ENCODE assay signal across 10 cellular contexts in the genomic region with DNA sequence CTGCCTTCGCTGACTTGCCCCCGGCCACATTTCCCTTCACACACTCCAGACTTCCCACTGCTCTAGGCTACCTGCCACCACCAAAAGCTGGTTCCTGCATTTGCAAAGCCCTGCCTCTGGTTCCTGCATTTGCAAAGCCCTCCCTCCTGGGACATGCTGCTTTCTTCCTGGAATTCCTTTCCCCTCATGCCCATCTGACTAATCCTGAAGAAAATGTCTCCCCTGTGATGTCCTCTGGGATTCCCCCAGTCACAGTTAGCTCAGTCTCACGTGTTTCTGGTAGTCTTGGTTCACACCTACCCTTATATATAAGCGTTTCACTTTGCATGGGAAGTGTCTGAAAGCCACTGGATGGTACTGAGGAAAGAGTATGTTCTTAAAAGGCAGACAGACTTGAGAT.
DNase-seq lines count a peak whose midpoint lies in the region; ATAC-seq and TF ChIP-seq lines count a peak whose summit lies in the region.
"Had no signal": no experiment of that assay in that cellular context is flagged by ENCODE, and none has a peak within 500 bp of the region (broad histone marks: within the 10 kb centered on the region; RNA-seq: fewer than 3 reads in every experiment).

No MANE protein-coding gene starts in this region.

- H3K4me3 Mint-ChIP-seq in H9 = peak overlapping the region in 1 of 2 experiments; percentile 15; a peak in 1 of 5 replicates
- H3K4me3 Mint-ChIP-seq in WTC11 = no peak overlapping the region; the same call in 1 of the 2 replicates
- H3K4me3 Mint-ChIP-seq: activated B cell treated with CpG ODN at 0.5 μM for 24 hours; activated naive CD4-positive, alpha-beta T cell treated with anti-CD3 and anti-CD28 coated beads, Interleukin-2, amount 10 ng/mL, durations not matched to agents 7 days and 5 days had no signal

- H3K23ac ChIP-seq in H9 (ENCODE audit: insufficient read length, low read depth, low read length) = no peak overlapping the region

- TF ChIP-seq CTCF in H9 (conservative IDR thresholded peaks at IDR 0.05) = no peak
- TF ChIP-seq CTCF in WTC11 (IDR thresholded peaks at IDR 0.05) = no peak
- TF ChIP-seq CTCF in foreskin fibroblast (IDR thresholded peaks at IDR 0.05; ENCODE audit: low read depth, low read length) = no peak
- TF ChIP-seq CTCF in esophagus squamous epithelium (IDR thresholded peaks at IDR 0.05) = no peak

- H3K27ac ChIP-seq in H9 (ENCODE audit: insufficient read length, low read depth, low read length) (peak overlapping the region; percentile 19), esophagus squamous epithelium (no peak overlapping the region)

- H3K27me3 Mint-ChIP-seq in H9 (ENCODE audit: low read depth) (no peaks in the 10 kb centered on the region), WTC11 (ENCODE audit: low read depth) (no peaks in the 10 kb centered on the region)

- no peak overlapping the region for H3K9ac ChIP-seq in H9 (ENCODE audit: extremely low read depth, insufficient read length, low read length)

- H3K4me3 ChIP-seq in foreskin fibroblast (ENCODE audit: low read depth in 1 of 2, low read length in 2 of 2) = no peak overlapping the region
- H3K4me3 ChIP-seq in skeletal muscle cell (ENCODE audit: low read depth, low read length) = no peak overlapping the region
- no peak overlapping the region for H3K4me3 ChIP-seq in esophagus squamous epithelium

- H4K8ac ChIP-seq in H9 (replicated peaks; ENCODE audit: insufficient read length, low read depth, low read length) = no peak overlapping the region

- H3K14ac ChIP-seq in H9 (ENCODE audit: insufficient read depth, low read length) = no peak overlapping the region

- H3K4me1 Mint-ChIP-seq in H9 (peaks cover 51 to 54% of the 10 kb centered on the region in 2 experiments), WTC11 (peaks cover 57% of the 10 kb centered on the region)

- H3K79me1 ChIP-seq in H9 (ENCODE audit: insufficient read depth, low read depth, low read length, poor library complexity, severe bottlenecking) = no peaks in the 10 kb centered on the region

- H3K4me1 ChIP-seq in H9 (ENCODE audit: insufficient read depth, low read length) (peaks cover 21% of the 10 kb centered on the region), esophagus squamous epithelium (peaks cover 0 to 37% (median 3%) of the 10 kb centered on the region in 3 donors)

- H3K18ac ChIP-seq in H9 (ENCODE audit: insufficient read length, low read depth, low read length) = no peak overlapping the region

- no peak overlapping the region for H4K91ac ChIP-seq in H9 (ENCODE audit: insufficient read length, low read depth, low read length)

- H3K9me3 Mint-ChIP-seq in H9 = no peaks in the 10 kb centered on the region; a peak in 1 of 5 replicates
- no peaks in the 10 kb centered on the region for H3K9me3 Mint-ChIP-seq in WTC11
- H3K9me3 Mint-ChIP-seq: activated B cell treated with CpG ODN at 0.5 μM for 24 hours; activated naive CD4-positive, alpha-beta T cell treated with anti-CD3 and anti-CD28 coated beads, Interleukin-2, amount 10 ng/mL, durations not matched to agents 7 days and 5 days had no signal

- H3K9me3 ChIP-seq in H9 (ENCODE audit: control insufficient read depth, low read depth, low read length) (no peaks in the 10 kb centered on the region), esophagus squamous epithelium (no peaks in the 10 kb centered on the region)

- peak overlapping the region; percentile 91 to 95 (median 93) for H3K27ac Mint-ChIP-seq in H9
- peak overlapping the region; percentile 96 for H3K27ac Mint-ChIP-seq in WTC11
- H3K27ac Mint-ChIP-seq: activated B cell treated with CpG ODN at 0.5 μM for 24 hours; activated naive CD4-positive, alpha-beta T cell treated with anti-CD3 and anti-CD28 coated beads, Interleukin-2, amount 10 ng/mL, durations not matched to agents 7 days and 5 days had no signal

- H2AFZ ChIP-seq in H9 (ENCODE audit: low read length) = no peak overlapping the region

- no peak for TF ChIP-seq POLR2A in esophagus squamous epithelium (IDR thresholded peaks at IDR 0.05)

- H2AK5ac ChIP-seq in H9 (ENCODE audit: insufficient read length, low read length) = no peak overlapping the region

- H3K27me3 ChIP-seq in H9 (ENCODE audit: insufficient read depth, low read length) (no peaks in the 10 kb centered on the region), esophagus squamous epithelium (no peaks in the 10 kb centered on the region)

- no peak overlapping the region for H2BK5ac ChIP-seq in H9 (ENCODE audit: insufficient read length, low read length)

- H2BK120ac ChIP-seq in H9 (ENCODE audit: low read depth, low read length, poor library complexity, severe bottlenecking) = no peak overlapping the region

- POLR2A ChIA-PET in WTC11 (lab: Charles Lee) = interaction anchor here (1.1 to 1.6 kb wide), 4 partner anchors 47 to 74 kb away, joined by 3 to 4 read pairs (median 4); no protein-coding TSS in a partner anchor

- peaks cover 0 to 26% (median 0%) of the 10 kb centered on the region in 3 donors for H3K36me3 ChIP-seq in esophagus squamous epithelium

- H3K56ac ChIP-seq in H9 (ENCODE audit: insufficient read length, low read depth, low read length) = no peak overlapping the region

- CTCF ChIA-PET in WTC11 (lab: Charles Lee) = interaction anchor here (0.8 to 3.3 kb wide), 40 partner anchors 10 to 396 kb away, joined by 3 to 38 read pairs (median 5); no protein-coding TSS in a partner anchor

- DNase-seq in H9 (peak; percentile 92), WTC11 (ENCODE audit: low spot score) (peak; percentile 70), foreskin fibroblast (peak; percentile 35 to 61), skeletal muscle cell (ENCODE audit: low read depth) (peak; percentile 64), SKM-1 treated with dmso at 0.1 percent for 144 hours (lab: John Stamatoyannopoulos, UW; ENCODE audit: unreplicated experiment) (no peak), esophagus squamous epithelium (lab: John Stamatoyannopoulos, UW) (no peak)
- no peak for DNase-seq in activated CD4-positive, alpha-beta T cell treated with anti-CD3 and anti-CD28 coated beads, Interleukin-2, amount 50 U/mL, for 48 hours
- no peak for DNase-seq in activated T-cell treated with anti-CD3 and anti-CD28 coated beads, Interleukin-2, amount 50 U/mL, for 1 hour
- DNase-seq: activated B cell treated with CpG ODN at 0.5 μM for 24 hours; activated naive CD4-positive, alpha-beta T cell treated with anti-CD3 and anti-CD28 coated beads, Interleukin-2, amount 10 ng/mL, durations not matched to agents 7 days and 5 days had no signal

- peaks cover 19 to 26% (median 23%) of the 10 kb centered on the region in 3 experiments for H3K36me3 Mint-ChIP-seq in H9 (ENCODE audit: insufficient read depth in 1 of 3, low read depth in 3 of 3)
- peaks cover 16% of the 10 kb centered on the region for H3K36me3 Mint-ChIP-seq in WTC11
- H3K36me3 Mint-ChIP-seq: activated naive CD4-positive, alpha-beta T cell treated with anti-CD3 and anti-CD28 coated beads, Interleukin-2, amount 10 ng/mL, durations not matched to agents 7 days and 5 days had no signal

- no peak overlapping the region for H4K5ac ChIP-seq in H9 (ENCODE audit: insufficient read length, low read depth, low read length)

- intact Hi-C loops in esophagus squamous epithelium (cut with DNase I) = loop anchor here (10.0 kb wide), 1 partner anchor 401 kb away; no protein-coding TSS in a partner anchor

- H3K23me2 ChIP-seq in H9 (ENCODE audit: insufficient read length, low read depth, low read length, poor library complexity, severe bottlenecking) = no peaks in the 10 kb centered on the region

- no peak overlapping the region for H3T11ph ChIP-seq in H9 (ENCODE audit: low read length)

- H4K20me1 ChIP-seq in H9 (ENCODE audit: control insufficient read depth, insufficient read depth, insufficient read length) = no peaks in the 10 kb centered on the region

- peak; percentile 92 for ATAC-seq in WTC11

- no peak overlapping the region for H2BK20ac ChIP-seq in H9 (ENCODE audit: low read depth, low read length, poor library complexity, severe bottlenecking)

- H2BK15ac ChIP-seq in H9 (ENCODE audit: low read depth, low read length) = no peak overlapping the region

- H3K79me2 ChIP-seq in H9 (ENCODE audit: insufficient read depth, low read length) = no peaks in the 10 kb centered on the region; the same call in 1 of the 2 replicates

- WGBS in H9 (ENCODE audit: extremely low coverage, insufficient read length, low lambda C conversion rate) = no CpG with 5 or more reads among the region's 4 CpGs
- 54 to 59% methylated on average over 4 of the region's 4 CpGs for WGBS in esophagus squamous epithelium, 2 donors

- no peak overlapping the region for H3K4ac ChIP-seq in H9 (ENCODE audit: low read depth, low read length)

- no peak overlapping the region for H2BK12ac ChIP-seq in H9 (ENCODE audit: insufficient read length, low read depth, low read length)

- no peak overlapping the region for H3K4me2 ChIP-seq in H9 (ENCODE audit: insufficient read depth, insufficient read length, low read length)

TF ChIP-seq in WTC11, 78 proteins besides CTCF, POLR2A, EP300 and RAD21 (continues in another document):
- TF ChIP-seq SMAD3 (CRISPR knock-in tag; IDR thresholded peaks at IDR 0.05; ENCODE audit: borderline replicate concordance) (no peak), ZBTB21 (CRISPR knock-in tag; IDR thresholded peaks at IDR 0.05; ENCODE audit: borderline replicate concordance) (peak; percentile 64; the same call in 1 of the 2 replicates), ZNF138 (CRISPR knock-in tag; conservative IDR thresholded peaks at IDR 0.05) (no peak), FOXK1 (CRISPR knock-in tag; IDR thresholded peaks at IDR 0.05) (0 out of 2 replicates have a peak, but pooled peaks have one; percentile 52), NFYB (CRISPR knock-in tag; conservative IDR thresholded peaks at IDR 0.05; ENCODE audit: low read depth) (no peak), NFE2L1 (CRISPR knock-in tag; IDR thresholded peaks at IDR 0.05) (0 out of 2 replicates have a peak, but pooled peaks have one; percentile 66), ZNF232 (CRISPR knock-in tag; IDR thresholded peaks at IDR 0.05) (0 out of 2 replicates have a peak, but pooled peaks have one; percentile 58), MYBL2 (CRISPR knock-in tag; IDR thresholded peaks at IDR 0.05) (no peak)
- TF ChIP-seq, protein P1, sequence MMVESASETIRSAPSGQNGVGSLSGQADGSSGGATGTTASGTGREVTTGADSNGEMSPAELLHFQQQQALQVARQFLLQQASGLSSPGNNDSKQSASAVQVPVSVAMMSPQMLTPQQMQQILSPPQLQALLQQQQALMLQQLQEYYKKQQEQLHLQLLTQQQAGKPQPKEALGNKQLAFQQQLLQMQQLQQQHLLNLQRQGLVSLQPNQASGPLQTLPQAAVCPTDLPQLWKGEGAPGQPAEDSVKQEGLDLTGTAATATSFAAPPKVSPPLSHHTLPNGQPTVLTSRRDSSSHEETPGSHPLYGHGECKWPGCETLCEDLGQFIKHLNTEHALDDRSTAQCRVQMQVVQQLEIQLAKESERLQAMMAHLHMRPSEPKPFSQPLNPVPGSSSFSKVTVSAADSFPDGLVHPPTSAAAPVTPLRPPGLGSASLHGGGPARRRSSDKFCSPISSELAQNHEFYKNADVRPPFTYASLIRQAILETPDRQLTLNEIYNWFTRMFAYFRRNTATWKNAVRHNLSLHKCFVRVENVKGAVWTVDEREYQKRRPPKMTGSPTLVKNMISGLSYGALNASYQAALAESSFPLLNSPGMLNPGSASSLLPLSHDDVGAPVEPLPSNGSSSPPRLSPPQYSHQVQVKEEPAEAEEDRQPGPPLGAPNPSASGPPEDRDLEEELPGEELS (CRISPR knock-in tag; IDR thresholded peaks at IDR 0.05) = peak; percentile 62; the same call in 1 of the 2 replicates

Comparison
In these comparisons a context has a peak if more than half of its experiments do, and no peak if none do; other contexts are left out.
1. DNase-seq: peak in H9 (single experiment), WTC11 (single experiment), foreskin fibroblast (2 of 2) and skeletal muscle cell (single experiment); none in SKM-1 treated with dmso at 0.1 percent for 144 hours (single experiment), esophagus squamous epithelium (single experiment), activated CD4-positive, alpha-beta T cell treated with anti-CD3 and anti-CD28 coated beads, Interleukin-2, amount 50 U/mL, for 48 hours (0 of 2) and activated T-cell treated with anti-CD3 and anti-CD28 coated beads, Interleukin-2, amount 50 U/mL, for 1 hour (single experiment).